In the genomic region with DNA sequence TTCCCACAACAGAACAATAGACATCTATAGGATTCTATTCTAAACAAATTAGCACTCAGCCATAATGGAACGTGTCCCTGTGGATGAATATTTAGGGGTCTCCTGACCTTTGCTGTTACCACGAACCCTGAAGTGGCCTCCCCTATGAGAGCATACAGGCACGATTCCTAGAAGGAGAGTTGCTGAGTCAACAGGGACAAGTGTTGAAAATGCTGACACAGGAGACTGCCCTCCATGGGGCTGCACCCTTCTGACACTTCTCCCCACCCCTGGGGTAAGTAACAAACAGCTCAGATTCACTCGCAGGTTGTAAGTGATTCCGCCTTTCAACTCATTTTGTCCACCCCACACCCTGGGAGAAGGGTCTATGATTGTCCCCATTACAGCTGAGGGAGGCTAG, we compare ENCODE assay signal across 28 cellular contexts. TPM values are rescaled to one million over a fixed set of nuclear protein-coding genes. Genes with fewer than 3 reads are reported as not detected.
DNase-seq lines count a peak whose midpoint lies in the region; ATAC-seq, FAIRE-seq and TF ChIP-seq lines count a peak whose summit lies in the region.
"Had no signal": no experiment of that assay in that cellular context is flagged by ENCODE, and none has a peak within 500 bp of the region (broad histone marks: within the 10 kb centered on the region; RNA-seq: fewer than 3 reads in every experiment).

No MANE protein-coding gene starts in this region.

- no peak overlapping the region for H3K14ac ChIP-seq in IMR-90 (replicated peaks; ENCODE audit: low read depth, low read length)

- no peak overlapping the region for H2BK5ac ChIP-seq in IMR-90 (ENCODE audit: low read depth, low read length, poor library complexity, severe bottlenecking)

- BruUV-seq in IMR-90 (replicated peaks; lab: Mats Ljungman, UMichigan) (no TSS peak), K562 (replicated peaks; lab: Mats Ljungman, UMichigan) (no TSS peak)

- peaks cover 2% of the 10 kb centered on the region; the same call in 1 of the 2 replicates for H3K9me3 ChIP-seq in IMR-90 (ENCODE audit: control insufficient read depth, insufficient read depth, low read length)
- no peaks in the 10 kb centered on the region; the same call in 1 of the 2 replicates for H3K9me3 ChIP-seq in K562 (replicated peaks; ENCODE audit: control insufficient read depth, insufficient read depth, low read depth, low read length)
- H3K9me3 ChIP-seq in parathyroid adenoma (ENCODE audit: control insufficient read depth, low read length), result no peaks in the 10 kb centered on the region
- H3K9me3 ChIP-seq: BE2C had no signal

- H4K20me1 ChIP-seq in IMR-90 (ENCODE audit: insufficient read depth, low read length) (no peaks in the 10 kb centered on the region), K562 (replicated peaks; ENCODE audit: control insufficient read depth, insufficient read depth, low read length) (no peaks in the 10 kb centered on the region)
- H4K20me1 ChIP-seq: BLaER1 treated with 17β-estradiol and CSF1 and Interleukin-3, amounts not matched to agents 10 nM and 100 nM had no signal

- no peak overlapping the region for H2AFZ ChIP-seq in IMR-90 (replicated peaks; ENCODE audit: low read length, poor library complexity)
- H2AFZ ChIP-seq in K562 (ENCODE audit: low read depth, low read length), result no peak overlapping the region
- H2AFZ ChIP-seq in parathyroid adenoma, result peak overlapping the region; percentile 4
- H2AFZ ChIP-seq: GM23248 had no signal

- H2BK120ac ChIP-seq in IMR-90 (ENCODE audit: low read depth, low read length), result no peak overlapping the region

- TF ChIP-seq CTCF in IMR-90 (conservative IDR thresholded peaks at IDR 0.05; ENCODE audit: low read depth, low read length) (no peak), K562 (IDR thresholded peaks at IDR 0.05 in 2 of 3, conservative IDR thresholded peaks at IDR 0.05 in 1 of 3; ENCODE audit: insufficient read depth in 2 of 3, low read depth in 1 of 3, low read length in 3 of 3) (no peak), parathyroid adenoma (IDR thresholded peaks at IDR 0.05) (no peak)

- DNase-seq in activated CD4-positive, alpha-beta T cell treated with anti-CD3 and anti-CD28 coated beads, Interleukin-2, amount 10 ng/mL, durations not matched to agents 7 days and 5 days, result no peak
- DNase-seq in activated CD4-positive, alpha-beta T cell treated with anti-CD3 and anti-CD28 coated beads, Interleukin-2, amount 10 ng/mL, durations not matched to agents 24 days and 14 days, result no peak
- DNase-seq in IMR-90, result no peak
- DNase-seq in K562 (ENCODE audit: extremely low read depth in 1 of 4, low spot score in 3 of 4), result no peak
- DNase-seq in germinal center (ENCODE audit: low spot score), result no peak
- no peak for DNase-seq in activated naive CD4-positive, alpha-beta T cell treated with anti-CD3 and anti-CD28 coated beads, Interleukin-2, amount 50 U/mL, for 72 hours (ENCODE audit: low spot score in 2 of 2)
- DNase-seq in NCI-H2227 (lab: John Stamatoyannopoulos, UW; ENCODE audit: unreplicated experiment), result no peak
- DNase-seq: ACHN; AML-193; BE2C; CD4-positive, alpha-beta T cell; CD8-positive, alpha-beta memory T cell; DMS 273 treated with DMSO at 0.1 percent for 48 hours; DMS79; EL; GDM1; GM23248; HFFc6 had no signal

- TF ChIP-seq EP300 in K562 (IDR thresholded peaks at IDR 0.05; ENCODE audit: low read length), result no peak

- no peak overlapping the region for H3K4me3 Mint-ChIP-seq in activated CD4-positive, alpha-beta T cell treated with anti-CD3 and anti-CD28 coated beads, Interleukin-2, amount 10 ng/mL, durations not matched to agents 7 days and 5 days
- no peak overlapping the region for H3K4me3 Mint-ChIP-seq in activated CD4-positive, alpha-beta T cell treated with anti-CD3 and anti-CD28 coated beads, Interleukin-2, amount 10 ng/mL, durations not matched to agents 24 days and 14 days
- H3K4me3 Mint-ChIP-seq: CD14-positive monocyte; CD4-positive, alpha-beta T cell; HFFc6 had no signal

- H3K9me1 ChIP-seq in IMR-90 (ENCODE audit: insufficient read depth, low read length), result no peaks in the 10 kb centered on the region
- H3K9me1 ChIP-seq in K562 (ENCODE audit: control insufficient read depth, insufficient read depth, low read length), result no peaks in the 10 kb centered on the region

- H2AK5ac ChIP-seq in IMR-90 (ENCODE audit: low read depth, low read length), result no peak overlapping the region

- no peak overlapping the region for H2BK20ac ChIP-seq in IMR-90 (ENCODE audit: low read depth, low read length)

- H3K4me1 ChIP-seq in IMR-90 (ENCODE audit: control insufficient read depth, insufficient read depth, low read length) (no peaks in the 10 kb centered on the region), K562 (replicated peaks in 1 of 2; ENCODE audit: control insufficient read depth in 2 of 2, insufficient read depth in 2 of 2, low read length in 2 of 2) (no peaks in the 10 kb centered on the region), parathyroid adenoma (no peaks in the 10 kb centered on the region)
- H3K4me1 ChIP-seq: BE2C, HAP-1 had no signal

- peaks cover 6% of the 10 kb centered on the region for H3K4me1 Mint-ChIP-seq in activated CD4-positive, alpha-beta T cell treated with anti-CD3 and anti-CD28 coated beads, Interleukin-2, amount 10 ng/mL, durations not matched to agents 7 days and 5 days
- H3K4me1 Mint-ChIP-seq in activated CD4-positive, alpha-beta T cell treated with anti-CD3 and anti-CD28 coated beads, Interleukin-2, amount 10 ng/mL, durations not matched to agents 24 days and 14 days, result no peaks in the 10 kb centered on the region
- H3K4me1 Mint-ChIP-seq: CD14-positive monocyte; CD8-positive, alpha-beta memory T cell had no signal

- in situ Hi-C loops in IMR-90 (cut with MboI; ENCODE audit: low sequenced_read_pairs) (no loop called here), K562 (cut with MboI) (no loop called here)

- H3K56ac ChIP-seq in IMR-90 (ENCODE audit: extremely low read depth, insufficient read depth, low read length), result no peak overlapping the region

- dilution Hi-C loops in IMR-90 (cut with HindIII; ENCODE audit: low sequenced_read_pairs, unreplicated experiment), result no loop called here

- H3K27me3 ChIP-seq in IMR-90 (ENCODE audit: control insufficient read depth, insufficient read depth, low read length) (no peaks in the 10 kb centered on the region; the same call in 1 of the 2 replicates), K562 (ENCODE audit: control insufficient read depth in 2 of 2, insufficient read depth in 2 of 2, low read length in 2 of 2) (no peaks in the 10 kb centered on the region), parathyroid adenoma (ENCODE audit: control insufficient read depth, insufficient read depth, low read length) (no peaks in the 10 kb centered on the region)
- H3K27me3 ChIP-seq: BE2C; BLaER1 treated with 17β-estradiol and CSF1 and Interleukin-3, amounts not matched to agents 10 nM and 100 nM had no signal

- H3K36me3 ChIP-seq in IMR-90 (ENCODE audit: control insufficient read depth, insufficient read depth, low read length), result no peaks in the 10 kb centered on the region
- H3K36me3 ChIP-seq in K562 (ENCODE audit: control insufficient read depth, insufficient read depth, low read length), result no peaks in the 10 kb centered on the region
- no peaks in the 10 kb centered on the region for H3K36me3 ChIP-seq in parathyroid adenoma (ENCODE audit: control insufficient read depth, insufficient read depth, low read length)
- H3K36me3 ChIP-seq: BE2C; BLaER1 treated with 17β-estradiol and CSF1 and Interleukin-3, amounts not matched to agents 10 nM and 100 nM; HAP-1 had no signal

- H3K4me3 ChIP-seq in IMR-90 (ENCODE audit: insufficient read depth, low read depth, low read length) (no peak overlapping the region), K562 (no peak overlapping the region), parathyroid adenoma (ENCODE audit: low read depth, low read length) (no peak overlapping the region)
- H3K4me3 ChIP-seq: BLaER1 treated with 17β-estradiol and CSF1 and Interleukin-3, amounts not matched to agents 10 nM and 100 nM; GM12878; GM23248; HAP-1 had no signal

- H3K79me2 ChIP-seq in K562 (ENCODE audit: control insufficient read depth, insufficient read depth, low read length) (no peaks in the 10 kb centered on the region), parathyroid adenoma (no peaks in the 10 kb centered on the region)

- peaks cover 1% of the 10 kb centered on the region for H3K9me3 Mint-ChIP-seq in activated CD4-positive, alpha-beta T cell treated with anti-CD3 and anti-CD28 coated beads, Interleukin-2, amount 10 ng/mL, durations not matched to agents 7 days and 5 days
- H3K9me3 Mint-ChIP-seq in activated CD4-positive, alpha-beta T cell treated with anti-CD3 and anti-CD28 coated beads, Interleukin-2, amount 10 ng/mL, durations not matched to agents 24 days and 14 days, result peaks cover 2% of the 10 kb centered on the region
- peaks cover 1 to 9% of the 10 kb centered on the region in 2 donors for H3K9me3 Mint-ChIP-seq in activated naive CD4-positive, alpha-beta T cell treated with anti-CD3 and anti-CD28 coated beads, Interleukin-2, amount 50 U/mL, for 72 hours

- H4K8ac ChIP-seq in IMR-90 (ENCODE audit: low read depth in 2 of 2, low read length in 2 of 2), result no peak overlapping the region

- intact Hi-C loops in activated CD4-positive, alpha-beta T cell treated with anti-CD3 and anti-CD28 coated beads, Interleukin-2, amount 10 ng/mL, durations not matched to agents 24 days and 14 days (cut with micrococcal nuclease), result no loop called here
- intact Hi-C loops in IMR-90 (cut with micrococcal nuclease) (no loop called here), K562 (cut with micrococcal nuclease) (no loop called here)

- ATAC-seq in IMR-90 (ENCODE audit: low read depth), result no peak
- no peak for ATAC-seq in K562
- ATAC-seq in activated naive CD4-positive, alpha-beta T cell treated with anti-CD3 and anti-CD28 coated beads, Interleukin-2, amount 50 U/mL, for 72 hours, result no peak
- ATAC-seq: GM12878 had no signal

- H4K91ac ChIP-seq in IMR-90 (ENCODE audit: insufficient read depth, low read depth, low read length), result no peak overlapping the region

- FAIRE-seq in K562 (lab: Jason Lieb, UNC), result no peak
- FAIRE-seq: A204.1, D721Med, GM12878, GM19239, H54 had no signal

- H3K27ac Mint-ChIP-seq in activated CD4-positive, alpha-beta T cell treated with anti-CD3 and anti-CD28 coated beads, Interleukin-2, amount 10 ng/mL, durations not matched to agents 7 days and 5 days, result peak overlapping the region; percentile 41
- H3K27ac Mint-ChIP-seq in activated CD4-positive, alpha-beta T cell treated with anti-CD3 and anti-CD28 coated beads, Interleukin-2, amount 10 ng/mL, durations not matched to agents 24 days and 14 days, result no peak overlapping the region
- no peak overlapping the region for H3K27ac Mint-ChIP-seq in activated naive CD4-positive, alpha-beta T cell treated with anti-CD3 and anti-CD28 coated beads, Interleukin-2, amount 50 U/mL, for 72 hours
- H3K27ac Mint-ChIP-seq: CD14-positive monocyte; CD4-positive, alpha-beta T cell; CD8-positive, alpha-beta memory T cell; HFFc6 had no signal

- no peak overlapping the region for H3K4me2 ChIP-seq in IMR-90 (ENCODE audit: low read depth, low read length)
- H3K4me2 ChIP-seq in K562 (ENCODE audit: insufficient read depth, low read length), result no peak overlapping the region
- H3K4me2 ChIP-seq in parathyroid adenoma (ENCODE audit: low read length), result peak overlapping the region; percentile 36

- TF ChIP-seq POLR2A in IMR-90 (IDR thresholded peaks at IDR 0.05; ENCODE audit: low read depth, low read length), result no peak
- no peak for TF ChIP-seq POLR2A in K562 (conservative IDR thresholded peaks at IDR 0.05)

- no peak overlapping the region for H3K4ac ChIP-seq in IMR-90 (ENCODE audit: low read depth, low read length)

- H3K79me1 ChIP-seq in IMR-90 (ENCODE audit: low read depth in 1 of 2, low read length in 2 of 2), result no peaks in the 10 kb centered on the region

- H2AK9ac ChIP-seq in IMR-90 (replicated peaks; ENCODE audit: low read depth, low read length, poor library complexity), result no peak overlapping the region

- peaks cover 5% of the 10 kb centered on the region for H3K27me3 Mint-ChIP-seq in activated CD4-positive, alpha-beta T cell treated with anti-CD3 and anti-CD28 coated beads, Interleukin-2, amount 10 ng/mL, durations not matched to agents 7 days and 5 days
- H3K27me3 Mint-ChIP-seq in activated CD4-positive, alpha-beta T cell treated with anti-CD3 and anti-CD28 coated beads, Interleukin-2, amount 10 ng/mL, durations not matched to agents 24 days and 14 days, result peaks cover 2% of the 10 kb centered on the region

- no peak overlapping the region for H2BK15ac ChIP-seq in IMR-90 (ENCODE audit: low read depth, low read length)

- POLR2A ChIA-PET in activated CD4-positive, alpha-beta T cell treated with anti-CD3 and anti-CD28 coated beads, Interleukin-2, amount 10 ng/mL, durations not matched to agents 7 days and 5 days (lab: Charles Lee), result no interaction called here
- POLR2A ChIA-PET in IMR-90 (lab: Charles Lee; ENCODE audit: unreplicated experiment) (no interaction called here), K562 (lab: Yijun Ruan, JAX) (no interaction called here)

- H3K9ac ChIP-seq in IMR-90 (ENCODE audit: low read depth, low read length), result no peak overlapping the region
- no peak overlapping the region for H3K9ac ChIP-seq in K562 (ENCODE audit: insufficient read depth in 1 of 2, low read depth in 2 of 2, low read length in 2 of 2)
- no peak overlapping the region for H3K9ac ChIP-seq in parathyroid adenoma
- H3K9ac ChIP-seq: BLaER1 treated with 17β-estradiol and CSF1 and Interleukin-3, amounts not matched to agents 10 nM and 100 nM; GM23248 had no signal

- H3K18ac ChIP-seq in IMR-90 (ENCODE audit: low read depth, low read length), result no peak overlapping the region

- no CpG with 5 or more reads among the region's 5 CpGs for WGBS in IMR-90 (ENCODE audit: extremely low coverage in 2 of 2, insufficient read length in 1 of 2), 2 experiments
- WGBS in K562 (ENCODE audit: insufficient coverage, low coverage, missing lambda C conversion rate), result 54% methylated on average over 4 of the region's 5 CpGs

- H3K36me3 Mint-ChIP-seq in activated CD4-positive, alpha-beta T cell treated with anti-CD3 and anti-CD28 coated beads, Interleukin-2, amount 10 ng/mL, durations not matched to agents 7 days and 5 days (ENCODE audit: low read depth), result no peaks in the 10 kb centered on the region
- H3K36me3 Mint-ChIP-seq in activated CD4-positive, alpha-beta T cell treated with anti-CD3 and anti-CD28 coated beads, Interleukin-2, amount 10 ng/mL, durations not matched to agents 24 days and 14 days (ENCODE audit: low read depth), result no peaks in the 10 kb centered on the region
- H3K36me3 Mint-ChIP-seq in activated naive CD4-positive, alpha-beta T cell treated with anti-CD3 and anti-CD28 coated beads, Interleukin-2, amount 50 U/mL, for 72 hours, result peaks cover 0 to 3% of the 10 kb centered on the region in 2 donors
- H3K36me3 Mint-ChIP-seq: CD14-positive monocyte had no signal

- CTCF ChIA-PET in activated CD4-positive, alpha-beta T cell treated with anti-CD3 and anti-CD28 coated beads, Interleukin-2, amount 10 ng/mL, durations not matched to agents 7 days and 5 days (lab: Charles Lee), result no interaction called here
- CTCF ChIA-PET in IMR-90 (lab: Yijun Ruan, JAX) (no interaction called here), K562 (lab: Yijun Ruan, JAX; ENCODE audit: low intra/inter-chr PET ratio) (no interaction called here)

- no peak overlapping the region for H4K5ac ChIP-seq in IMR-90 (ENCODE audit: low read depth, low read length)

- H3K23ac ChIP-seq in IMR-90 (ENCODE audit: low read depth, low read length), result 0 out of 2 replicates have a peak overlapping the region, but pooled peaks have one; percentile 2

- TF ChIP-seq RAD21 in IMR-90 (IDR thresholded peaks at IDR 0.05; ENCODE audit: low read length) (no peak), K562 (CRISPR knock-in tag; conservative IDR thresholded peaks at IDR 0.05 in 1 of 2, IDR thresholded peaks at IDR 0.05 in 1 of 2) (no peak)

- H3K27ac ChIP-seq in IMR-90 (ENCODE audit: insufficient read depth, low read length), result no peak overlapping the region
- no peak overlapping the region for H3K27ac ChIP-seq in K562 (ENCODE audit: extremely low read depth, low read depth, low read length)
- H3K27ac ChIP-seq in parathyroid adenoma, result no peak overlapping the region
- H3K27ac ChIP-seq: 22Rv1; BLaER1 treated with 17β-estradiol and CSF1 and Interleukin-3, amounts not matched to agents 10 nM and 100 nM; GM23248 had no signal

RNA-seq across cellular contexts. Expression of a gene that starts 14.1 kb away (rescaled TPM):
- 100 to 1,000 TPM; 133 to 135 TPM for total RNA-seq in activated CD4-positive, alpha-beta T cell treated with anti-CD3 and anti-CD28 coated beads, Interleukin-2, amount 10 ng/mL, durations not matched to agents 7 days and 5 days
- total RNA-seq in activated CD4-positive, alpha-beta T cell treated with anti-CD3 and anti-CD28 coated beads, Interleukin-2, amount 10 ng/mL, durations not matched to agents 24 days and 14 days, result 121 and 145 TPM in 2 replicates
- 203 and 258 TPM in 2 replicates for total RNA-seq in IMR-90 (2012; rRNA removed)
- 392 and 417 TPM in 2 replicates for polyA plus RNA-seq in IMR-90 (2012; rRNA removed)
- 289 and 326 TPM in 2 replicates for polyA plus RNA-seq in IMR-90 (2012; cell fraction: cytosol; rRNA removed)
- polyA plus RNA-seq in IMR-90 (2012; cell fraction: nucleus; rRNA removed; ENCODE audit: low replicate concordance), result 774 and 1,419 TPM in 2 replicates
- 304 and 771 TPM in 2 replicates for total RNA-seq in K562 (2011; cell fraction: chromatin; rRNA removed; ENCODE audit: low replicate concordance)
- 391 and 430 TPM in 2 replicates for total RNA-seq in K562 (2011; cell fraction: nucleolus; rRNA removed)
- 299 and 300 TPM in 2 replicates for total RNA-seq in K562 (2011; cell fraction: nucleoplasm; rRNA removed)
- total RNA-seq in K562 (2014; rRNA removed), result 116 and 163 TPM in 2 replicates
- total RNA-seq in K562 (2014; rRNA removed; fragmentation: Illumina TruSeq; extraction: Trizol), result 35.0 and 61.9 TPM in 2 replicates
- 66.9 and 75.2 TPM in 2 replicates for total RNA-seq in K562 (2015; rRNA removed; fragmentation: Illumina TruSeq; extraction: Trizol)
- total RNA-seq in K562 (2021), result 107 and 123 TPM in 2 replicates
- polyA plus RNA-seq in K562 (2011; rRNA removed), result 169 and 218 TPM in 2 replicates
- polyA plus RNA-seq in K562 (2011; cell fraction: cytosol; rRNA removed), result 168 and 300 TPM in 2 replicates
- 929 and 1,221 TPM in 2 replicates for polyA plus RNA-seq in K562 (2011; cell fraction: nucleus; rRNA removed)
- 120 and 121 TPM in 2 replicates for polyA plus RNA-seq in K562 (2012)
- 151 and 157 TPM in 2 replicates for polyA plus RNA-seq in K562 (2014; fragmentation: Illumina TruSeq; extraction: Trizol)
- 10 to 100 TPM in 1 of 2 experiments, 1 to 10 TPM in 1; 5.4 to 10.3 TPM for polyA plus RNA-seq in K562 (2014; fragmentation: Nextera tagmentation; extraction: Ambion mirVana)
- 177 and 178 TPM in 2 replicates for polyA plus RNA-seq in K562 (2014; rRNA removed)
- 83.1 and 97.9 TPM in 2 replicates for polyA minus RNA-seq in K562 (2011; rRNA and poly(A)+ RNA removed)
- polyA minus RNA-seq in K562 (2011; cell fraction: cytosol; rRNA and poly(A)+ RNA removed), result 60.5 and 75.9 TPM in 2 replicates
- polyA minus RNA-seq in K562 (2011; cell fraction: nucleus; rRNA and poly(A)+ RNA removed), result 113 and 164 TPM in 2 replicates
- total RNA-seq in activated naive CD4-positive, alpha-beta T cell treated with anti-CD3 and anti-CD28 coated beads, Interleukin-2, amount 50 U/mL, for 72 hours, result 10 to 100 TPM; 35.3 to 95.5 TPM

RNA-seq across cellular contexts. Expression of a gene that starts 36.1 kb away (rescaled TPM):
- not detected for total RNA-seq in activated CD4-positive, alpha-beta T cell treated with anti-CD3 and anti-CD28 coated beads, Interleukin-2, amount 10 ng/mL, durations not matched to agents 7 days and 5 days
- 0.17 and 0.77 TPM in 2 replicates for total RNA-seq in activated CD4-positive, alpha-beta T cell treated with anti-CD3 and anti-CD28 coated beads, Interleukin-2, amount 10 ng/mL, durations not matched to agents 24 days and 14 days
- total RNA-seq in IMR-90 (2012; rRNA removed) (13.3 and 15.8 TPM in 2 replicates), K562 (2014; rRNA removed) (2.9 and 3.1 TPM in 2 replicates), K562 (2014; rRNA removed; fragmentation: Illumina TruSeq; extraction: Trizol) (0.35 and 0.47 TPM in 2 replicates), K562 (2015; rRNA removed; fragmentation: Illumina TruSeq; extraction: Trizol) (0.76 and 0.83 TPM in 2 replicates), K562 (2021) (2.6 and 3.3 TPM in 2 replicates)
- polyA plus RNA-seq in IMR-90 (2012; rRNA removed) (34.4 and 37.4 TPM in 2 replicates), K562 (2011; rRNA removed) (2.0 and 2.7 TPM in 2 replicates), K562 (2014; fragmentation: Illumina TruSeq; extraction: Trizol) (1.2 and 2.4 TPM in 2 replicates), K562 (2014; fragmentation: Nextera tagmentation; extraction: Ambion mirVana) (under 1 TPM in 1 of 2 experiments, not detected in 1; 0.03 TPM), K562 (2014; rRNA removed) (2.3 and 2.8 TPM in 2 replicates)
- polyA plus RNA-seq in IMR-90 (2012; cell fraction: cytosol; rRNA removed), result 28.7 and 58.2 TPM in 2 replicates
- 40.1 and 75.2 TPM in 2 replicates for polyA plus RNA-seq in IMR-90 (2012; cell fraction: nucleus; rRNA removed; ENCODE audit: low replicate concordance)
- total RNA-seq in K562 (2011; cell fraction: chromatin; rRNA removed; ENCODE audit: low replicate concordance), result 0.58 and 3.2 TPM in 2 replicates
- 2.0 and 3.0 TPM in 2 replicates for total RNA-seq in K562 (2011; cell fraction: nucleolus; rRNA removed)
- total RNA-seq in K562 (2011; cell fraction: nucleoplasm; rRNA removed), result 0.95 and 1.5 TPM in 2 replicates
- 3.1 and 11.3 TPM in 2 replicates for polyA plus RNA-seq in K562 (2011; cell fraction: cytosol; rRNA removed)
- 3.9 and 9.0 TPM in 2 replicates for polyA plus RNA-seq in K562 (2011; cell fraction: nucleus; rRNA removed)
- polyA plus RNA-seq in K562 (2012), result 1.8 TPM in 2 replicates
- polyA minus RNA-seq in K562 (2011; rRNA and poly(A)+ RNA removed), result 0.81 and 1.6 TPM in 2 replicates
- polyA minus RNA-seq in K562 (2011; cell fraction: cytosol; rRNA and poly(A)+ RNA removed), result 2.4 and 3.1 TPM in 2 replicates
- polyA minus RNA-seq in K562 (2011; cell fraction: nucleus; rRNA and poly(A)+ RNA removed), result 0.67 TPM in 2 replicates
- under 1 TPM in 1 of 2 donors, not detected in 1; 0.35 TPM for total RNA-seq in activated naive CD4-positive, alpha-beta T cell treated with anti-CD3 and anti-CD28 coated beads, Interleukin-2, amount 50 U/mL, for 72 hours
- total RNA-seq: CD4-positive, alpha-beta T cell; CD8-positive, alpha-beta memory T cell had no signal
- polyA plus RNA-seq: CD8-positive, alpha-beta memory T cell had no signal
